In the genomic region with DNA sequence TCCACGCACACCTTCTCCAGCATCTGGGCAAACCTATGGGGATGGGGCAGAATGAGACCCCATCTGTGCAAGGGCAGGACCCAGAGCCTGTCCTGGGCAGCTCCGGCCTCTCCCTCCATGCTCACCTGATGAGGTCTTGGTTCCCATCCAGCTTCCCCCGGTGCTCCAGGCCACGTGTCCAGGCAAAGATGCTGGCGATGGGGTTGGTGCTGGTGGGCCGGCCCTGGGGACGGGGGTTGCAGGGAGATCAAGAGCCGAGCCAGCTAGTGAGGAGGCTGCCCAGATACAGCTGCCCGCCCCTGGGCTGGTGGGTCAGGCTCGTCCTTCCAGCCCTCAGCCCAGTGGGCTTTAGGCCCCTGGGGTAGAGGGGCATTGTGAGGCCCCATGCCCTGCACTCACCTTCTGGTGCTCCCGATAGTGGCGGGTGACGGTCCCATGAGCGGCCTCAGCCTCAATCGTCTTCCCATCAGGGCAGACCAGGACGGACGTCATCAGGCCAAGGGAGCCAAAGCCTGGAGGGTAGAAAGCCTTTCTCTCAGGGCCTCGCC, we compare ENCODE assay signal across 13 cellular contexts.
"Had no signal": no experiment of that assay in that cellular context is flagged by ENCODE, and none has a peak within 500 bp of the region (broad histone marks: within the 10 kb centered on the region; RNA-seq: fewer than 3 reads in every experiment).

No MANE protein-coding gene starts in this region.

- DNase-seq: activated CD4-positive, alpha-beta T cell treated with anti-CD3 and anti-CD28 coated beads, Interleukin-2, amount 50 U/mL, for 4 hours; activated naive CD4-positive, alpha-beta T cell; activated T-cell treated with anti-CD3 and anti-CD28 coated beads, Interleukin-2, amount 50 U/mL, for 48 hours; effector CD8-positive, alpha-beta T cell; hippocampal formation; mammary epithelial cell; mucosa of descending colon; natural killer cell; stimulated activated CD4-positive, alpha-beta T cell treated with anti-CD3 and anti-CD28 coated beads, Interleukin-2, amount 100 ng/mL, for 48 hours; stimulated activated naive CD8-positive, alpha-beta T cell treated with anti-CD3 and anti-CD28 coated beads, Interleukin-15, Interleukin-2, amounts not matched to agents 100 U/mL and 50 U/mL, for 24 hours had no signal

- H3K27ac ChIP-seq: ascending aorta had no signal

- H3K9me3 ChIP-seq: ascending aorta, mucosa of descending colon, psoas muscle had no signal

- H3K36me3 Mint-ChIP-seq: natural killer cell had no signal

- H3K4me1 ChIP-seq: psoas muscle had no signal

- ATAC-seq: mucosa of descending colon; natural killer cell; psoas muscle; stimulated activated naive CD8-positive, alpha-beta T cell treated with anti-CD3 and anti-CD28 coated beads, Interleukin-15, Interleukin-2, amounts not matched to agents 100 U/mL and 50 U/mL, for 24 hours had no signal

- H3K9me3 Mint-ChIP-seq: natural killer cell; T-helper 1 cell treated with Interleukin-12 subunit alpha and Interleukin-12 subunit beta and Interleukin-4 antibody, amounts not matched to agents 30 μg/mL and 1 μg/mL, for 36 hours had no signal

- H3K27ac Mint-ChIP-seq: natural killer cell; T-helper 1 cell treated with Interleukin-12 subunit alpha and Interleukin-12 subunit beta and Interleukin-4 antibody, amounts not matched to agents 30 μg/mL and 1 μg/mL, for 36 hours had no signal

- H3K4me3 ChIP-seq: ascending aorta, mucosa of descending colon, psoas muscle had no signal

- H3K27me3 ChIP-seq: ascending aorta had no signal

- H3K4me3 Mint-ChIP-seq: natural killer cell; T-helper 1 cell treated with Interleukin-12 subunit alpha and Interleukin-12 subunit beta and Interleukin-4 antibody, amounts not matched to agents 30 μg/mL and 1 μg/mL, for 36 hours had no signal
